11 cellular contexts compared by ENCODE assay signal in the genomic region with DNA sequence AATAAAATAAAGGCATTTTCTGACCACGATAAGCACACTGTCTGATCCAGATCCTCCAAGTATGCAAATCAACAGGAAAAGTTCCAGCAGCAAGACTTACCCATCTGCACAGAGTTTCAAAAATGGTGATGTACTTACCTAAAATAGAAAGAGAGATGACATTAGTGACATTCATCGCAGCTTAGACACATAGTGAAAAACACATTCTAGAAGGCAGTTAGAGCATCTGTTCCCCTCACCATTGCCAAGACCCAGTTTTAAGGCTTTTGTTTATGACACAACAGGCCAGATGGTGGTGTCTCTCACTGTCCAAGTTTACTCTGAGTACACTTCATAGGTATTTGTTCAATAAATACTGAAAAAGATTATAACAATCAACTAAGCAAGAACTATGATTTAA.
A peak's percentile ranks its signal among the peaks of the same experiment; 100 is the strongest.
DNase-seq lines count a peak whose midpoint lies in the region; ATAC-seq and TF ChIP-seq lines count a peak whose summit lies in the region.
"Had no signal": no experiment of that assay in that cellular context is flagged by ENCODE, and none has a peak within 500 bp of the region (broad histone marks: within the 10 kb centered on the region; RNA-seq: fewer than 3 reads in every experiment).

No MANE protein-coding gene starts in this region.

- TF ChIP-seq CTCF in DOHH2 (IDR thresholded peaks at IDR 0.05; ENCODE audit: low read depth, low read length, poor library complexity, severe bottlenecking) (no peak), adrenal gland (IDR thresholded peaks at IDR 0.05) (no peak)

- no peaks in the 10 kb centered on the region for H3K79me2 ChIP-seq in DOHH2 (ENCODE audit: control insufficient read depth, low read length)

- H3K36me3 ChIP-seq in DOHH2 (ENCODE audit: control insufficient read depth, low read length): no peaks in the 10 kb centered on the region
- H3K36me3 ChIP-seq in adrenal gland (replicated peaks in 1 of 2): no peaks in the 10 kb centered on the region
- H3K36me3 ChIP-seq: BLaER1 treated with 17β-estradiol and CSF1 and Interleukin-3, amounts not matched to agents 10 nM and 100 nM had no signal

- 66 to 79% (median 78%) methylated on average over 2 of the region's 2 CpGs for WGBS in adrenal gland, 4 donors

- H3K9me3 ChIP-seq in DOHH2 (ENCODE audit: control insufficient read depth, insufficient read depth, low read length): no peaks in the 10 kb centered on the region
- no peaks in the 10 kb centered on the region for H3K9me3 ChIP-seq in adrenal gland (replicated peaks in 1 of 3)

- H3K9me2 ChIP-seq in DOHH2 (replicated peaks; ENCODE audit: control insufficient read depth, low read length): no peaks in the 10 kb centered on the region

- H3F3A ChIP-seq in DOHH2 (ENCODE audit: control insufficient read depth, insufficient read depth): 0 out of 2 replicates have a peak, but pooled peaks cover 3% of the 10 kb centered on the region

- TF ChIP-seq POLR2A in adrenal gland (IDR thresholded peaks at IDR 0.05): no peak

- intact Hi-C loops in adrenal gland (cut with DNase I) (no loop called here), posterior vena cava (cut with DNase I) (no loop called here)

- H3K27me3 ChIP-seq in DOHH2 (ENCODE audit: control insufficient read depth, low read length) (no peaks in the 10 kb centered on the region), adrenal gland (no peaks in the 10 kb centered on the region)
- H3K27me3 ChIP-seq: BLaER1 treated with 17β-estradiol and CSF1 and Interleukin-3, amounts not matched to agents 10 nM and 100 nM had no signal

- peak; percentile 83 for ATAC-seq in GM19438 (IDR thresholded peaks at IDR 0.05; ENCODE audit: low read depth, unreplicated experiment)
- peak; percentile 62 for ATAC-seq in HG03139 (IDR thresholded peaks at IDR 0.05; ENCODE audit: unreplicated experiment)

- peak overlapping the region; percentile 67 for H3K4me2 ChIP-seq in DOHH2 (ENCODE audit: low read length)
- H3K4me2 ChIP-seq: smooth muscle cell had no signal

- H3K4me1 ChIP-seq in DOHH2 (ENCODE audit: control insufficient read depth, low read length) (peaks cover 29% of the 10 kb centered on the region), adrenal gland (replicated peaks in 1 of 2) (no peaks in the 10 kb centered on the region)

- H3K4me3 ChIP-seq in DOHH2 (ENCODE audit: low read length) (peak overlapping the region; percentile 39), adrenal gland (no peak overlapping the region)
- H3K4me3 ChIP-seq: BLaER1 treated with 17β-estradiol and CSF1 and Interleukin-3, amounts not matched to agents 10 nM and 100 nM; smooth muscle cell had no signal

- no peaks in the 10 kb centered on the region for H4K20me1 ChIP-seq in DOHH2 (ENCODE audit: control insufficient read depth, insufficient read depth, low read depth, low read length)
- H4K20me1 ChIP-seq: BLaER1 treated with 17β-estradiol and CSF1 and Interleukin-3, amounts not matched to agents 10 nM and 100 nM had no signal

- peak overlapping the region; percentile 68 for H3K27ac ChIP-seq in DOHH2 (ENCODE audit: low read depth, low read length)
- H3K27ac ChIP-seq in adrenal gland: no peak overlapping the region
- H3K27ac ChIP-seq: BLaER1 treated with 17β-estradiol and CSF1 and Interleukin-3, amounts not matched to agents 10 nM and 100 nM had no signal

- DNase-seq in cerebellar cortex (ENCODE audit: low spot score): peak; percentile 63
- DNase-seq in GM19238 (ENCODE audit: insufficient read length, low spot score): no peak
- no peak for DNase-seq in adrenal gland
- DNase-seq in effector CD8-positive, alpha-beta T cell (lab: John Stamatoyannopoulos, UW): no peak
- DNase-seq in posterior vena cava (ENCODE audit: low spot score): no peak
- DNase-seq: activated T-cell treated with anti-CD3 and anti-CD28 coated beads, Interleukin-2, amount 50 U/mL, for 24 hours had no signal
